8 cellular contexts compared by ENCODE assay signal in genomic region chr4:150564967-150565366, GRCh38. TPM values are rescaled to one million over a fixed set of nuclear protein-coding genes. Genes with fewer than 3 reads are reported as not detected.
"Had no signal": no experiment of that assay in that cellular context is flagged by ENCODE, and none has a peak within 500 bp of the region (broad histone marks: within the 10 kb centered on the region; RNA-seq: fewer than 3 reads in every experiment).

No MANE protein-coding gene starts in this region.

RNA-seq across cellular contexts. Expression of gene MAB21L2, which starts 17.0 kb away (rescaled TPM):
- total RNA-seq: subcutaneous adipose tissue, suprapubic skin, temporal lobe, testis, upper lobe of left lung, upper lobe of right lung, ureter, uterus had no signal
